ENCODE assay signal across 8 cellular contexts in the genomic region with DNA sequence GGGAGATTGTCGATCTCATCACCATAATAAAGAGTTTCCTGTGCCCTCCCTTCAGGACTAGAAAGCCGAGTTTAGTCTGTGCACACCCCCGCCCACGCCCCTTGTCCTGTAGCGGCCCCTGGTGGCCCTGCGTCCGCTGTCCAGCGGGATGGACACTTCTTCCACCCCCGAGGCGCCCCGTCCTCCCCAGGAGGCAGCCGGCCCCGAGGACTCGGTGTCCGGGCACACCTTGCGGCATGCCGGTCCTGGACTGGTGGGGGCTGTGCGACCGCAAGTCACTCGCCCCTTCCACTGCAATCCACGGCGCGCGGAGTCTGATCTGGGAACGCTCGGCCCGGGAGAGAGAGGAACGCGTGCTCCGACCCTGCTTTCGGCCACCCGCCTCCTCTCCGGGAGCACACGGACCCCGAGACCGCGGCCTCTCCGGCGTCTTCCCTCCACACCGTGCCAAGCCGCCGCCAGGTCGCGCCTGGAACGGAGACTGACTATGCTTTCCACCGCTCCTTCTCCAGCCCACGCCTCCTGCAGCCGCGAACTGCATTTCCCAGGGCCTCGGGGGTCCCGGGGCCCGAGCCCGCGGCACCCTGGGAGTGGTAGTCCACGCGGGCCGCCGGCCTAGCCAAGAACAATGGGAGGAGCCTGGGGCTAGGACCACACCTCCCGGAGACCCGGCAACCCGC. TPM values are rescaled to one million over a fixed set of nuclear protein-coding genes. Genes with fewer than 3 reads are reported as not detected.
A peak's percentile ranks its signal among the peaks of the same experiment; 100 is the strongest.
DNase-seq lines count a peak whose midpoint lies in the region; ATAC-seq and TF ChIP-seq lines count a peak whose summit lies in the region.

No MANE protein-coding gene starts in this region.

- H3K27me3 ChIP-seq in SU-DHL-6 (ENCODE audit: low read length) = no peaks in the 10 kb centered on the region
- no peaks in the 10 kb centered on the region for H3K27me3 ChIP-seq in adrenal gland
- H3K27me3 ChIP-seq in heart left ventricle = no peaks in the 10 kb centered on the region
- H3K27me3 ChIP-seq in upper lobe of right lung = no peaks in the 10 kb centered on the region

- H3K9me2 ChIP-seq in SU-DHL-6 (replicated peaks; ENCODE audit: insufficient read depth, low read length) = no peaks in the 10 kb centered on the region

- peak overlapping the region; percentile 72 for H3K9ac ChIP-seq in SU-DHL-6 (ENCODE audit: low read length)

- H2AFZ ChIP-seq in SU-DHL-6 (ENCODE audit: low read depth, low read length, severe bottlenecking) = peak overlapping the region; percentile 66

- H3K79me2 ChIP-seq in SU-DHL-6 (ENCODE audit: insufficient read depth, low read length) = peaks cover 22% of the 10 kb centered on the region

- TF ChIP-seq CTCF in GM12864 (IDR thresholded peaks at IDR 0.05; ENCODE audit: low read depth, low read length, missing control alignments) (peak; percentile 73), SU-DHL-6 (IDR thresholded peaks at IDR 0.05; ENCODE audit: insufficient read depth, low read length, poor library complexity, severe bottlenecking) (peak; percentile 85), adrenal gland (IDR thresholded peaks at IDR 0.05) (peak; percentile 59 to 98 (median 92)), heart left ventricle (IDR thresholded peaks at IDR 0.05) (peak; percentile 86 to 98 (median 91)), upper lobe of right lung (IDR thresholded peaks at IDR 0.05) (peak; percentile 83)

- peak; percentile 53 for ATAC-seq in HG02571 (IDR thresholded peaks at IDR 0.05; ENCODE audit: unreplicated experiment)
- ATAC-seq in heart left ventricle = peak; percentile 93 to 96 (median 95)
- ATAC-seq in upper lobe of right lung = peak; percentile 93

- peaks cover 21 to 26% of the 10 kb centered on the region in 2 donors for H3K4me1 ChIP-seq in adrenal gland (replicated peaks in 1 of 2)
- peaks cover 3 to 39% (median 22%) of the 10 kb centered on the region in 12 donors for H3K4me1 ChIP-seq in heart left ventricle
- H3K4me1 ChIP-seq in upper lobe of right lung = peaks cover 24% of the 10 kb centered on the region

- peak overlapping the region; percentile 74 for H3K4me2 ChIP-seq in SU-DHL-6 (ENCODE audit: low read depth, low read length, poor library complexity, severe bottlenecking)

- H3K36me3 ChIP-seq in SU-DHL-6 (ENCODE audit: low read length) (no peaks in the 10 kb centered on the region), adrenal gland (replicated peaks in 1 of 2) (peaks cover 0 to 22% of the 10 kb centered on the region in 2 donors), heart left ventricle (peaks cover 0 to 26% (median 14%) of the 10 kb centered on the region in 9 donors), upper lobe of right lung (peaks cover 19% of the 10 kb centered on the region)

- H4K20me1 ChIP-seq in SU-DHL-6 (ENCODE audit: low read depth, low read length) = no peaks in the 10 kb centered on the region

- H3K27ac ChIP-seq in SU-DHL-6 (ENCODE audit: low read depth, low read length) (peak overlapping the region; percentile 54), adrenal gland (peak overlapping the region; percentile 68 to 99 (median 85)), heart left ventricle (peak overlapping the region; percentile 87 to 98 (median 92)), upper lobe of right lung (peak overlapping the region; percentile 85)

- H3F3A ChIP-seq in SU-DHL-6 (ENCODE audit: insufficient read depth) = no peaks in the 10 kb centered on the region

- H3K9me3 ChIP-seq in SU-DHL-6 (ENCODE audit: insufficient read depth, low read length) = no peaks in the 10 kb centered on the region
- no peaks in the 10 kb centered on the region for H3K9me3 ChIP-seq in adrenal gland (replicated peaks in 1 of 3)
- H3K9me3 ChIP-seq in heart left ventricle = no peaks in the 10 kb centered on the region
- H3K9me3 ChIP-seq in upper lobe of right lung = no peaks in the 10 kb centered on the region

- H3K4me3 ChIP-seq in GM12864 (ENCODE audit: low read depth, low read length) = peak overlapping the region; percentile 89
- peak overlapping the region; percentile 64 for H3K4me3 ChIP-seq in SU-DHL-6 (ENCODE audit: insufficient read depth, low read length, poor library complexity, severe bottlenecking)
- peak overlapping the region; percentile 0 to 99 (median 78) for H3K4me3 ChIP-seq in adrenal gland
- H3K4me3 ChIP-seq in heart left ventricle = peak overlapping the region; percentile 66 to 100 (median 88)
- H3K4me3 ChIP-seq in upper lobe of right lung = peak overlapping the region; percentile 94

- DNase-seq in GM12864 (ENCODE audit: low read depth) (peak; percentile 88), NCI-H1048 (lab: John Stamatoyannopoulos, UW) (peak; percentile 22), adrenal gland (peak; percentile 94 to 97 (median 96)), heart left ventricle (peak; percentile 90 to 98 (median 96)), posterior vena cava (ENCODE audit: low spot score) (peak; percentile 98), upper lobe of right lung (peak; percentile 98)

- 0 to 1% (median 0%) methylated on average over 4 to 61 of the region's 61 CpGs for WGBS in adrenal gland, 4 donors
- WGBS in heart left ventricle, 4 donors = 0% methylated on average over 34 to 61 of the region's 61 CpGs

- intact Hi-C loops in adrenal gland (cut with DNase I) (loop anchor here in 1 of 2 donors (2.0 to 10.0 kb wide), 2 partner anchors 22 to 172 kb away; a partner anchor contains a TSS), heart left ventricle (cut with DNase I) (loop anchor here (1.0 to 10.0 kb wide), 18 partner anchors 14 to 452 kb away; a partner anchor contains a TSS), posterior vena cava (cut with DNase I) (loop anchor here in 1 of 2 donors (10.0 kb wide), 1 partner anchor 218 kb away; a partner anchor contains a TSS), upper lobe of right lung (cut with DNase I) (no loop called here)

- TF ChIP-seq POLR2A in adrenal gland (IDR thresholded peaks at IDR 0.05) (no peak), heart left ventricle (IDR thresholded peaks at IDR 0.05) (peak in 1 of 2 donors; percentile 45)

RNA-seq across cellular contexts. Expression of a gene that starts 0.7 kb away (rescaled TPM):
- total RNA-seq in adrenal gland (10 to 100 TPM; 18.1 to 41.8 (median 22.6) TPM), heart left ventricle (10 to 100 TPM; 11.3 to 24.5 (median 15.7) TPM), posterior vena cava (10 to 100 TPM; 23.1 to 23.5 TPM), upper lobe of right lung (36.6 TPM)
- polyA plus RNA-seq in adrenal gland (10 to 100 TPM; 10.1 to 97.3 (median 70.3) TPM), heart left ventricle (10 to 100 TPM; 13.9 to 15.8 TPM)

RNA-seq across cellular contexts. Expression of a gene that starts 12.8 kb away (rescaled TPM):
- total RNA-seq in adrenal gland (under 1 TPM in 1 of 8 donors, not detected in 7; 0.38 TPM), heart left ventricle (under 1 TPM in 1 of 9 donors, not detected in 8; 0.24 TPM), posterior vena cava (not detected), upper lobe of right lung (0.23 TPM)
- polyA plus RNA-seq in adrenal gland (under 1 TPM in 2 of 3 donors, not detected in 1; 0.27 to 0.40 TPM), heart left ventricle (not detected)

RNA-seq across cellular contexts. Expression of a gene that starts 25.1 kb away (rescaled TPM):
- total RNA-seq in adrenal gland (10 to 100 TPM in 6 of 8 donors, 1 to 10 TPM in 2; 7.7 to 35.3 (median 14.7) TPM), heart left ventricle (10 to 100 TPM in 1 of 9 donors, 1 to 10 TPM in 7, under 1 TPM in 1; 0.74 to 25.2 (median 3.6) TPM), posterior vena cava (1 to 10 TPM; 4.3 to 9.3 TPM), upper lobe of right lung (16.9 TPM)
- polyA plus RNA-seq in adrenal gland (10 to 100 TPM in 2 of 3 donors, 1 to 10 TPM in 1; 5.3 to 32.3 (median 21.5) TPM), heart left ventricle (10 to 100 TPM in 1 of 2 donors, 1 to 10 TPM in 1; 3.4 to 10.8 TPM)

RNA-seq across cellular contexts. Expression of a gene that starts 28.1 kb away (rescaled TPM):
- total RNA-seq in adrenal gland (10 to 100 TPM; 14.8 to 55.0 (median 31.0) TPM), heart left ventricle (10 to 100 TPM; 14.3 to 32.8 (median 20.9) TPM), posterior vena cava (10 to 100 TPM; 13.8 to 18.7 TPM), upper lobe of right lung (26.3 TPM)
- polyA plus RNA-seq in adrenal gland (100 to 1,000 TPM in 2 of 3 donors, 10 to 100 TPM in 1; 30.3 to 255 (median 104) TPM), heart left ventricle (10 to 100 TPM in 1 of 2 donors, 1 to 10 TPM in 1; 7.2 to 27.1 TPM)

RNA-seq across cellular contexts. Expression of a gene that starts 28.3 kb away (rescaled TPM):
- 10 to 100 TPM; 29.5 to 88.2 (median 63.0) TPM for total RNA-seq in adrenal gland
- polyA plus RNA-seq in adrenal gland = 100 to 1,000 TPM in 2 of 3 donors, 10 to 100 TPM in 1; 93.1 to 230 (median 174) TPM
- 10 to 100 TPM; 25.2 to 69.0 (median 40.9) TPM for total RNA-seq in heart left ventricle
- 10 to 100 TPM; 52.6 to 95.1 TPM for polyA plus RNA-seq in heart left ventricle
- total RNA-seq in posterior vena cava = 10 to 100 TPM; 33.6 to 37.3 TPM
- 51.0 TPM for total RNA-seq in upper lobe of right lung

Comparison
In these comparisons a context has a peak if more than half of its experiments do, and no peak if none do; other contexts are left out.
1. Peak in every context shown above with its lines: DNase-seq, ATAC-seq, H3K4me3 ChIP-seq and H3K27ac ChIP-seq.
2. DNase-seq: peak in every context shown above with its lines; median percentile 98 in posterior vena cava; 98 in upper lobe of right lung; 96 in adrenal gland; 96 in heart left ventricle; 88 in GM12864; 22 in NCI-H1048.